Comparison of ENCODE assay signal across 18 cellular contexts in genomic region chr3:15060029-15060428, GRCh38.
"Had no signal": no experiment of that assay in that cellular context is flagged by ENCODE, and none has a peak within 500 bp of the region (broad histone marks: within the 10 kb centered on the region; RNA-seq: fewer than 3 reads in every experiment).

No MANE protein-coding gene starts in this region.

- H3K27me3 ChIP-seq: gastroesophageal sphincter, heart left ventricle, thyroid gland had no signal

- H3K4me3 ChIP-seq: coronary artery, gastroesophageal sphincter, heart left ventricle, prostate gland, thyroid gland had no signal

- H3K27ac Mint-ChIP-seq: activated naive CD8-positive, alpha-beta T cell treated with anti-CD3 and anti-CD28 coated beads for 36 hours; nephron progenitor cell; stimulated activated naive CD8-positive, alpha-beta T cell treated with anti-CD3 and anti-CD28 coated beads, Interleukin-15, Interleukin-2, amounts not matched to agents 100 ng/mL and 50 ng/mL, for 24 hours; WTC11 had no signal

- H3K9me3 Mint-ChIP-seq: WTC11 had no signal

- DNase-seq: activated CD4-positive, alpha-beta T cell treated with anti-CD3 and anti-CD28 coated beads, Interleukin-2, amount 50 U/mL, for 48 hours; activated naive CD4-positive, alpha-beta T cell treated with Interleukin-2 at 50 U/mL for 16 hours; activated naive CD8-positive, alpha-beta T cell treated with anti-CD3 and anti-CD28 coated beads for 36 hours; amygdala; cerebellar nuclear complex; heart left ventricle; nephron progenitor cell; occipital lobe; stimulated activated CD4-positive, alpha-beta T cell treated with anti-CD3 and anti-CD28 coated beads, Interleukin-1b, Interleukin-23, amount 100 ng/mL, for 48 hours; substantia nigra; T1000; thyroid gland had no signal

- H3K27ac ChIP-seq: coronary artery, epithelial cell of prostate, gastroesophageal sphincter, heart left ventricle, prostate gland, thyroid gland had no signal

- H3K4me1 ChIP-seq: prostate gland had no signal

- H3K27me3 Mint-ChIP-seq: activated naive CD8-positive, alpha-beta T cell treated with anti-CD3 and anti-CD28 coated beads for 36 hours; stimulated activated naive CD8-positive, alpha-beta T cell treated with anti-CD3 and anti-CD28 coated beads, Interleukin-15, Interleukin-2, amounts not matched to agents 100 ng/mL and 50 ng/mL, for 24 hours had no signal

- H3K4me3 Mint-ChIP-seq: activated naive CD8-positive, alpha-beta T cell treated with anti-CD3 and anti-CD28 coated beads for 36 hours; nephron progenitor cell; stimulated activated naive CD8-positive, alpha-beta T cell treated with anti-CD3 and anti-CD28 coated beads, Interleukin-15, Interleukin-2, amounts not matched to agents 100 ng/mL and 50 ng/mL, for 24 hours; WTC11 had no signal

- H3K9me3 ChIP-seq: gastroesophageal sphincter, heart left ventricle, prostate gland, thyroid gland had no signal

- ATAC-seq: gastroesophageal sphincter, heart left ventricle, WTC11 had no signal
